15 cellular contexts compared by ENCODE assay signal in the genomic region with DNA sequence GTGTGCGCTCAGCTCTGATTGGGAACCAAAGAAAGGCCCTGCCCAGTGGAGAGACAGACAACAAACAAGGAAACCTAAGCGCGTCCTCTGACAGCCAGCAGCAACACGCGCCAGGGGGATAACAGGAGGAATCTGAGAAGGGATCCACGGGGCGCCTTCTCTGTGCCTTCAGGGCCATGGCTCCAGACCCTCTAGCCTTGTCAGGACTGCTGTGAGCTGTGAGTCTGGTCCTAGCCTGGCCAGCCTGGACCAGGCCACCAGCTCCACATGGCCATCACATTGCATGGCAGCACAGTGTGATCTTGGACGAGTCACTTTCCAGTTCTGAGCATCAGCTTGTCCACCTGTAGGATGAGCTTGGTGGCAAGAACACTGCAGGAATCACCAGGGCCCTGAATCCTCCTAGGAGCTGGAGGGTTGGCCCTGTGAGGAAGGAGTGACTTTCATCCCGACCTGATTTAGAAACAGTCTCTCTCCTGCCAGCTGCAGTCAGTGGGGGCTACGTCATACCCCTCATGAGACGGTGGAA. TPM values are rescaled to one million over a fixed set of nuclear protein-coding genes. Genes with fewer than 3 reads are reported as not detected.
"Had no signal": no experiment of that assay in that cellular context is flagged by ENCODE, and none has a peak within 500 bp of the region (broad histone marks: within the 10 kb centered on the region; RNA-seq: fewer than 3 reads in every experiment).

No MANE protein-coding gene starts in this region.

- H3K27me3 ChIP-seq: adrenal gland, uterus had no signal

- H3K27ac ChIP-seq: adrenal gland, epithelial cell of prostate, left ventricle myocardium inferior, sigmoid colon, uterus had no signal

- DNase-seq: activated CD4-positive, CD25-positive, alpha-beta regulatory T cell; activated naive CD4-positive, alpha-beta T cell treated with Interleukin-2 at 50 U/mL for 16 hours; activated T-cell treated with anti-CD3 and anti-CD28 coated beads, Interleukin-2, amount 50 U/mL, for 48 hours; adrenal gland; central memory CD4-positive, alpha-beta T cell; cortex of kidney; effector memory CD4-positive, alpha-beta T cell; left ventricle myocardium inferior; mesenchymal stem cell; sigmoid colon; stimulated activated CD4-positive, alpha-beta T cell treated with anti-CD3 and anti-CD28 coated beads, Interleukin-2, amount 100 ng/mL, for 24 hours; T-cell; uterus had no signal

- H3K4me3 ChIP-seq: adrenal gland, left ventricle myocardium inferior, sigmoid colon, uterus had no signal

- H3K9me3 ChIP-seq: adrenal gland, left ventricle myocardium inferior, sigmoid colon, uterus had no signal

- ATAC-seq: T-cell had no signal

- H3K36me3 ChIP-seq: adrenal gland, left ventricle myocardium inferior, sigmoid colon, uterus had no signal

- H3K4me1 ChIP-seq: adrenal gland, left ventricle myocardium inferior, sigmoid colon, uterus had no signal

RNA-seq across cellular contexts. Expression of a gene that starts 11.8 kb away (rescaled TPM):
- polyA plus RNA-seq: keratinocyte had no signal
